1 cellular context compared by ENCODE assay signal in the genomic region with DNA sequence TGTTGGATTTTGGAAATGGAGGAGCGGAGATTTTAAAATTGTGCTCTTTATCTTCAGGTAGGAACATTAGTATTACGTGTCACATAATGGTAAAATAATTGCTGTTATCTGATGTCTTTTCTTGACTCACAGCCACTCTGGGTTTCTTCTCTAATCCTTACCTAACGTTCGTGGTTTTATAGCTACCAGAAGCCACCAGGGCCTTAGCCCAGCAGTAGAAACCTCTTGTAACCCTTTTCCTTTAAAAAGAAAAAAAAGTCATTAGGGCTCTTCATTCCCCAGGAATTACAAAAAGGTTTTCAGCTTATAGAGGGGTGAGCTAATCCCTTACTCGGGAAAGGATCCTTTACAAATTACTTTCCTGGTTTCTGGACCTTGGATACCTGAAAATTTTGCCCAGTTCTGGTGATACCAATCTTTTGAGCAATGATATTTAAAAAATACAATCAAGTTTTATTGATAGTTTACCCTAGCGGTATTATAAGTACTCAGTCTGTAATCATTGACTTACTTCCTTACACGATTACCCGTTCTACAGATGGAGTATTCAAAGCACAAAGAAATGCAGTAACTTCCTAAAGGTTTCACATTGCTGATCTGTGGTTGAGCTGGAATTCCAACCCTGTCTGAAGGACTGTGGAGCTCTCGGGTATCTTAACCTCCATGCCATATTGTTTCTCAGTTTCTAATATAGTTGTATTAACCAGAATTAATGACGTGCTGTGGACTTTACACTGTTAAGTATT.
TF ChIP-seq lines count a peak whose summit lies in the region.

No MANE protein-coding gene starts in this region.

TF ChIP-seq in H1, 55 proteins besides CTCF, POLR2A, EP300 and RAD21:
- TF ChIP-seq CBX5 (IDR thresholded peaks at IDR 0.05; ENCODE audit: low read depth, low read length) (no peak), FOSL1 (IDR thresholded peaks at IDR 0.05; ENCODE audit: insufficient read depth, low read depth, low read length) (no peak), BCL11A (IDR thresholded peaks at IDR 0.05; ENCODE audit: low read depth in 2 of 2, low read length in 2 of 2) (no peak), CHD2 (IDR thresholded peaks at IDR 0.05; ENCODE audit: low read length) (no peak), GABPA (IDR thresholded peaks at IDR 0.05; ENCODE audit: borderline replicate concordance, insufficient read depth, low read length) (no peak), CREB1 (IDR thresholded peaks at IDR 0.05) (no peak), RBBP5 (IDR thresholded peaks at IDR 0.05; ENCODE audit: borderline replicate concordance, low read depth, low read length) (no peak), CBX8 (IDR thresholded peaks at IDR 0.05; ENCODE audit: borderline replicate concordance, low read depth, low read length) (no peak), BRCA1 (IDR thresholded peaks at IDR 0.05; ENCODE audit: low read depth, low read length) (no peak), HDAC6 (IDR thresholded peaks at IDR 0.05; ENCODE audit: low read depth, low read length) (no peak), JUND (IDR thresholded peaks at IDR 0.05; ENCODE audit: low read length) (no peak), JUN (IDR thresholded peaks at IDR 0.05; ENCODE audit: low read depth, low read length) (no peak)
- TF ChIP-seq, protein P1, sequence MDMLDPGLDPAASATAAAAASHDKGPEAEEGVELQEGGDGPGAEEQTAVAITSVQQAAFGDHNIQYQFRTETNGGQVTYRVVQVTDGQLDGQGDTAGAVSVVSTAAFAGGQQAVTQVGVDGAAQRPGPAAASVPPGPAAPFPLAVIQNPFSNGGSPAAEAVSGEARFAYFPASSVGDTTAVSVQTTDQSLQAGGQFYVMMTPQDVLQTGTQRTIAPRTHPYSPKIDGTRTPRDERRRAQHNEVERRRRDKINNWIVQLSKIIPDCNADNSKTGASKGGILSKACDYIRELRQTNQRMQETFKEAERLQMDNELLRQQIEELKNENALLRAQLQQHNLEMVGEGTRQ (IDR thresholded peaks at IDR 0.05; ENCODE audit: low read length) = no peak
